In genomic region chr3:197173620-197174019, GRCh38 we compare ENCODE assay signal across 21 cellular contexts.
DNase-seq lines count a peak whose midpoint lies in the region; ATAC-seq, FAIRE-seq and TF ChIP-seq lines count a peak whose summit lies in the region.
"Had no signal": no experiment of that assay in that cellular context is flagged by ENCODE, and none has a peak within 500 bp of the region (broad histone marks: within the 10 kb centered on the region; RNA-seq: fewer than 3 reads in every experiment).

No MANE protein-coding gene starts in this region.

- H2AFZ ChIP-seq in astrocyte (ENCODE audit: low read depth, low read length) (no peak overlapping the region), neural progenitor cell (replicated peaks) (no peak overlapping the region)
- H2AFZ ChIP-seq: GM23338 had no signal

- H3K4me3 Mint-ChIP-seq in astrocyte (ENCODE audit: unreplicated experiment): no peak overlapping the region
- no peak overlapping the region for H3K4me3 Mint-ChIP-seq in neural progenitor cell
- H3K4me3 Mint-ChIP-seq: B cell; CD4-positive, alpha-beta T cell; CD8-positive, alpha-beta memory T cell; GM23338 had no signal

- H3K27me3 Mint-ChIP-seq in astrocyte (ENCODE audit: low read depth, unreplicated experiment): no peaks in the 10 kb centered on the region
- H3K27me3 Mint-ChIP-seq in neural progenitor cell (ENCODE audit: insufficient read depth, low read depth): no peaks in the 10 kb centered on the region
- H3K27me3 Mint-ChIP-seq: B cell; CD4-positive, alpha-beta T cell; CD8-positive, alpha-beta memory T cell had no signal

- H4K20me1 ChIP-seq in astrocyte (ENCODE audit: insufficient read depth, low read length) (peaks cover 90% of the 10 kb centered on the region), neural progenitor cell (ENCODE audit: low read depth) (peaks cover 27% of the 10 kb centered on the region)
- H4K20me1 ChIP-seq: BLaER1 had no signal

- H3K4me1 Mint-ChIP-seq in astrocyte (ENCODE audit: low read depth, unreplicated experiment): peaks cover 12% of the 10 kb centered on the region
- H3K4me1 Mint-ChIP-seq in neural progenitor cell: peaks cover 3% of the 10 kb centered on the region

- peaks cover 19% of the 10 kb centered on the region for H3K36me3 ChIP-seq in astrocyte (ENCODE audit: insufficient read depth, low read length)
- H3K36me3 ChIP-seq in subcutaneous abdominal adipose tissue (ENCODE audit: control insufficient read depth in 5 of 5, insufficient read depth in 5 of 5, low read length in 5 of 5): no peaks in the 10 kb centered on the region
- H3K36me3 ChIP-seq in neural progenitor cell: no peaks in the 10 kb centered on the region

- H3K27ac Mint-ChIP-seq in astrocyte (ENCODE audit: unreplicated experiment): no peak overlapping the region
- H3K27ac Mint-ChIP-seq in neural progenitor cell: no peak overlapping the region
- H3K27ac Mint-ChIP-seq: B cell; CD4-positive, alpha-beta T cell; GM23338 had no signal

- FAIRE-seq in H54 (lab: Jason Lieb, UNC) (peak; percentile 55), astrocyte (lab: Jason Lieb, UNC) (peak; percentile 34)
- FAIRE-seq: D721Med had no signal

- H3K79me2 ChIP-seq in astrocyte (ENCODE audit: insufficient read depth, low read length) (peaks cover 98% of the 10 kb centered on the region), neural progenitor cell (ENCODE audit: low read depth) (peaks cover 80% of the 10 kb centered on the region)

- no peak overlapping the region for H3K4me2 ChIP-seq in astrocyte (ENCODE audit: low read length)
- H3K4me2 ChIP-seq in neural progenitor cell: no peak overlapping the region
- H3K4me2 ChIP-seq: BLaER1 had no signal

- H3K27me3 ChIP-seq in astrocyte (ENCODE audit: insufficient read depth, low read length): no peaks in the 10 kb centered on the region
- no peaks in the 10 kb centered on the region for H3K27me3 ChIP-seq in subcutaneous abdominal adipose tissue (ENCODE audit: control insufficient read depth in 5 of 5, insufficient read depth in 4 of 5, low read length in 5 of 5)
- no peaks in the 10 kb centered on the region for H3K27me3 ChIP-seq in neural progenitor cell
- H3K27me3 ChIP-seq: BLaER1 had no signal

- TF ChIP-seq CTCF in astrocyte (IDR thresholded peaks at IDR 0.05; ENCODE audit: insufficient read depth, low read depth, low read length) (no peak), neural progenitor cell (IDR thresholded peaks at IDR 0.05) (no peak)

- no peak overlapping the region for H3K27ac ChIP-seq in astrocyte (ENCODE audit: low read depth, low read length)
- peak overlapping the region; percentile 84 for H3K27ac ChIP-seq in subcutaneous abdominal adipose tissue (ENCODE audit: low read depth, low read length)
- no peak overlapping the region for H3K27ac ChIP-seq in neural progenitor cell
- H3K27ac ChIP-seq: 22Rv1, BLaER1, C4-2B had no signal

- H3K9me3 ChIP-seq in astrocyte (ENCODE audit: insufficient read depth, low read depth, low read length) (no peaks in the 10 kb centered on the region), subcutaneous abdominal adipose tissue (ENCODE audit: control insufficient read depth in 5 of 5, low read length in 5 of 5) (no peaks in the 10 kb centered on the region), neural progenitor cell (ENCODE audit: low read depth) (no peaks in the 10 kb centered on the region)
- H3K9me3 ChIP-seq: BLaER1 had no signal

- H3K4me1 ChIP-seq in astrocyte (ENCODE audit: insufficient read depth, low read length) (peaks cover 4% of the 10 kb centered on the region), subcutaneous abdominal adipose tissue (ENCODE audit: control insufficient read depth in 5 of 5, insufficient read depth in 5 of 5, low read length in 5 of 5) (peaks cover 0 to 59% (median 24%) of the 10 kb centered on the region in 5 donors), neural progenitor cell (no peaks in the 10 kb centered on the region)

- no peaks in the 10 kb centered on the region for H3K36me3 Mint-ChIP-seq in astrocyte (ENCODE audit: low read depth, unreplicated experiment)
- H3K36me3 Mint-ChIP-seq in neural progenitor cell: peaks cover 10% of the 10 kb centered on the region

- H3K4me3 ChIP-seq in astrocyte (ENCODE audit: insufficient read depth, low read depth, low read length): no peak overlapping the region
- no peak overlapping the region for H3K4me3 ChIP-seq in subcutaneous abdominal adipose tissue (ENCODE audit: low read depth in 1 of 5, low read length in 5 of 5)
- no peak overlapping the region for H3K4me3 ChIP-seq in neural progenitor cell
- H3K4me3 ChIP-seq: BLaER1, GM23338 had no signal

- no peak for ATAC-seq in Right ventricle myocardium inferior
- ATAC-seq in left cardiac atrium: no peak
- ATAC-seq: GM23338 had no signal

- DNase-seq in Right ventricle myocardium inferior (ENCODE audit: missing footprints) (peak; percentile 42), left cardiac atrium (no peak), H54 (ENCODE audit: insufficient read length, low spot score) (no peak), astrocyte (ENCODE audit: low read depth) (no peak), HPDE6-E6E7 (ENCODE audit: extremely low spot score) (no peak), neural progenitor cell (ENCODE audit: low spot score) (no peak)
- DNase-seq in activated T-cell treated with anti-CD3 and anti-CD28 coated beads, Interleukin-2, amount 50 U/mL, for 48 hours: no peak
- DNase-seq: CD4-positive, alpha-beta T cell; CD8-positive, alpha-beta memory T cell; DMS 273 treated with DMSO at 0.1 percent for 48 hours; DMS79 treated with DMSO at 0.1 percent for 48 hours; GF-D8; H7; HCEC 1CT had no signal

- H3F3A ChIP-seq in neural progenitor cell (ENCODE audit: low read depth): peaks cover 7% of the 10 kb centered on the region

- H3K9me3 Mint-ChIP-seq in astrocyte (ENCODE audit: unreplicated experiment) (no peaks in the 10 kb centered on the region), neural progenitor cell (no peaks in the 10 kb centered on the region)
- H3K9me3 Mint-ChIP-seq: CD4-positive, alpha-beta T cell; CD8-positive, alpha-beta memory T cell; GM23338 had no signal

- H3K9ac ChIP-seq in astrocyte (ENCODE audit: low read length) (no peak overlapping the region), subcutaneous abdominal adipose tissue (ENCODE audit: low read length in 5 of 5) (no peak overlapping the region), neural progenitor cell (no peak overlapping the region)
- H3K9ac ChIP-seq: BLaER1 had no signal

- TF ChIP-seq POLR2A in H54 (IDR thresholded peaks at IDR 0.05; ENCODE audit: low read depth, low read length): no peak

- intact Hi-C loops in Right ventricle myocardium inferior (cut with DNase I): no loop called here
- intact Hi-C loops in left cardiac atrium (cut with DNase I): no loop called here
